ENCODE assay signal across 13 cellular contexts in genomic region chr12:110304061-110304551, GRCh38. TPM values are rescaled to one million over a fixed set of nuclear protein-coding genes. Genes with fewer than 3 reads are reported as not detected.
DNase-seq lines count a peak whose midpoint lies in the region; ATAC-seq and TF ChIP-seq lines count a peak whose summit lies in the region.
"Had no signal": no experiment of that assay in that cellular context is flagged by ENCODE, and none has a peak within 500 bp of the region (broad histone marks: within the 10 kb centered on the region; RNA-seq: fewer than 3 reads in every experiment).

No MANE protein-coding gene starts in this region.

- H3K27ac ChIP-seq in CD8-positive, alpha-beta memory T cell (ENCODE audit: low read depth, low read length): no peak overlapping the region
- H3K27ac ChIP-seq in RWPE2 (ENCODE audit: poor library complexity, severe bottlenecking): peak overlapping the region; percentile 96

- peaks cover 23% of the 10 kb centered on the region for H3K4me1 ChIP-seq in CD8-positive, alpha-beta memory T cell (ENCODE audit: insufficient read depth, low read length)
- peaks cover 75% of the 10 kb centered on the region for H3K4me1 ChIP-seq in RWPE2 (ENCODE audit: insufficient read depth, poor library complexity, severe bottlenecking)

- peak overlapping the region in 7 of 8 donors; percentile 18 to 49 (median 30) for H3K27ac Mint-ChIP-seq in CD8-positive, alpha-beta memory T cell
- H3K27ac Mint-ChIP-seq in chondrocyte (ENCODE audit: unreplicated experiment): peak overlapping the region; percentile 89
- H3K27ac Mint-ChIP-seq in natural killer cell: peak overlapping the region; percentile 34 to 78

- no peaks in the 10 kb centered on the region for H3K27me3 ChIP-seq in CD8-positive, alpha-beta memory T cell (ENCODE audit: insufficient read depth, low read length, poor library complexity, severe bottlenecking)
- H3K27me3 ChIP-seq in RWPE2 (ENCODE audit: insufficient read depth, poor library complexity, severe bottlenecking): no peaks in the 10 kb centered on the region
- H3K27me3 ChIP-seq: tibial nerve had no signal

- H3K4me3 Mint-ChIP-seq in CD8-positive, alpha-beta memory T cell: no peak overlapping the region
- H3K4me3 Mint-ChIP-seq in chondrocyte (ENCODE audit: unreplicated experiment) (no peak overlapping the region), natural killer cell (no peak overlapping the region)

- CTCF ChIA-PET in CD8-positive, alpha-beta memory T cell (lab: Charles Lee): no interaction called here

- H3K4me3 ChIP-seq in CD8-positive, alpha-beta memory T cell (ENCODE audit: low read length): no peak overlapping the region
- H3K4me3 ChIP-seq in RWPE2 (ENCODE audit: severe bottlenecking): no peak overlapping the region
- H3K4me3 ChIP-seq: tibial nerve had no signal

- H3K4me1 Mint-ChIP-seq in CD8-positive, alpha-beta memory T cell: peaks cover 57 to 85% (median 75%) of the 10 kb centered on the region in 3 donors
- peaks cover 46% of the 10 kb centered on the region for H3K4me1 Mint-ChIP-seq in chondrocyte (ENCODE audit: low read depth)
- H3K4me1 Mint-ChIP-seq in natural killer cell: peaks cover 61 to 62% of the 10 kb centered on the region in 2 donors

- H3K27me3 Mint-ChIP-seq in CD8-positive, alpha-beta memory T cell: no peaks in the 10 kb centered on the region
- H3K27me3 Mint-ChIP-seq in chondrocyte (ENCODE audit: low read depth) (no peaks in the 10 kb centered on the region), natural killer cell (ENCODE audit: low read depth in 2 of 2) (no peaks in the 10 kb centered on the region)

- ATAC-seq in RWPE2 (ENCODE audit: low read depth) (peak; percentile 85), natural killer cell (no peak), HG03378 (IDR thresholded peaks at IDR 0.05; ENCODE audit: unreplicated experiment) (no peak)

- peaks cover 3 to 79% (median 30%) of the 10 kb centered on the region in 3 donors for H3K36me3 Mint-ChIP-seq in CD8-positive, alpha-beta memory T cell
- H3K36me3 Mint-ChIP-seq in chondrocyte (ENCODE audit: low read depth) (peaks cover 22% of the 10 kb centered on the region), natural killer cell (peaks cover 9% of the 10 kb centered on the region)

- H3K36me3 ChIP-seq in CD8-positive, alpha-beta memory T cell (ENCODE audit: insufficient read depth, low read length): peaks cover 5% of the 10 kb centered on the region
- peaks cover 88% of the 10 kb centered on the region for H3K36me3 ChIP-seq in RWPE2 (ENCODE audit: low read depth)

- in situ Hi-C loops in ACHN (cut with HindIII; ENCODE audit: low pct_ligation_motif_present, low pct_unique_long_range_greater_than_20kb, low sequenced_read_pairs): no loop called here

- no peaks in the 10 kb centered on the region for H3K9me3 ChIP-seq in CD8-positive, alpha-beta memory T cell (ENCODE audit: low read length)
- H3K9me3 ChIP-seq in RWPE2 (ENCODE audit: severe bottlenecking): no peaks in the 10 kb centered on the region
- H3K9me3 ChIP-seq: tibial nerve had no signal

- no peak for TF ChIP-seq CTCF in RWPE2 (IDR thresholded peaks at IDR 0.05; ENCODE audit: poor library complexity, severe bottlenecking)
- no peak for TF ChIP-seq CTCF in chondrocyte (IDR thresholded peaks at IDR 0.05)
- TF ChIP-seq CTCF in natural killer cell (IDR thresholded peaks at IDR 0.05): no peak

- POLR2A ChIA-PET in CD8-positive, alpha-beta memory T cell (lab: Charles Lee): no interaction called here

- intact Hi-C loops in natural killer cell (cut with micrococcal nuclease): no loop called here

- no peaks in the 10 kb centered on the region for H3K9me3 Mint-ChIP-seq in CD8-positive, alpha-beta memory T cell
- H3K9me3 Mint-ChIP-seq in chondrocyte (ENCODE audit: low read depth) (no peaks in the 10 kb centered on the region), natural killer cell (no peaks in the 10 kb centered on the region)

- no peak for DNase-seq in CD8-positive, alpha-beta memory T cell
- DNase-seq in RWPE2 (ENCODE audit: low spot score) (no peak), chondrocyte (ENCODE audit: low spot score) (no peak), natural killer cell (no peak), NCI-H2081 (lab: John Stamatoyannopoulos, UW) (no peak), DMS153 (lab: John Stamatoyannopoulos, UW) (no peak), ACHN (no peak)
- DNase-seq: anterior cingulate cortex, DMS53, NCI-H1105 treated with DMSO at 0.1 percent for 48 hours, T-helper 1 cell had no signal

RNA-seq across cellular contexts. Expression of gene ATP2A2, which starts 23.1 kb away (rescaled TPM):
- total RNA-seq in CD8-positive, alpha-beta memory T cell: 100 to 1,000 TPM; 199 TPM
- 4.8 TPM for polyA plus RNA-seq in CD8-positive, alpha-beta memory T cell
- total RNA-seq in chondrocyte (163 to 218 TPM (median 216 TPM) in 3 replicates), natural killer cell (100 to 1,000 TPM; 118 to 140 (median 123) TPM)

Comparison
In these comparisons a context has a peak if more than half of its experiments do, and no peak if none do; other contexts are left out.
1. H3K27ac Mint-ChIP-seq: peak in every context shown above with its lines; median percentile 89 in chondrocyte; 56 in natural killer cell; 30 in CD8-positive, alpha-beta memory T cell.